In the genomic region with DNA sequence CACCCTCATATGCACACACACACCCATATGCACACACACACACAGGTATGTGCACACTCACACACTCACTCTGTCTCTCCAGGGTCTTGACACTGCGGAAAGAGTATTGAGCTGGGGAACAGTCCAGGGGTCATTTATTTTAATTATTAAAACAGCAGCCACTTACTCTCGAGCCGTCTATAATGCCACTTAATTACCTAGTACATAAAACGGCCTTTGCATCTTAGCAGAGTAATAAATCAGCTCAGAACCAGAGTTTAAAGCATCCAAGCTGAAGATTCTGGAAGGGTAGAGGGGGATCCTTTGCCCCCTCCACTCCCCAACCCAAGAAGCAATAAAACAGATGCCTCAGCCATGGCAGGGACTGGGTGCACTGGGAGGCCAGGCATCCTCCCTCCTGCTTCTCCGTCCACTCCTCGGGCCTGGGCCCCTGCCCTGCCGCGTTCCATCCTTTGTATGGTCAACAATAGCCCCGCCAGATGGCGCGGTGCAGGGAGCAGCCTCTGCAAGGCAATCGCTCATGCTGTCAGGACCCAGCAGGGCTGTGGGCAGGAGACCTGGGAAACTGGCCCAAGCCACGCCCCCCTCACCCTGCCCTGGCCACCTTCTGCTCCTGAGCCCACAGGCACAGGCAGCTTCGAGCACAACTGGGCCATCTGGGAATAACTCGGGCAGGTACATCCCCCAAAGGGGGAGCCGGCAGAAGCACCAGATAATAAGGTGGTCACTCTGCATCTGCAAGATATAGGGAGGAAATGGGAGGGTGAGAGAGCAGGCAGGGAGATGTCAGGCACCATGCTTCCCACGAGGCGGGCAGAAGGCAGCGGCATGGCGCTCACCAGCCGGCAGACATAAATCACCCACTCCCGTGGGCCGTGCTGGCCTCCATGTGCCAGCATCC, we compare ENCODE assay signal across 8 cellular contexts. TPM values are rescaled to one million over a fixed set of nuclear protein-coding genes. Genes with fewer than 3 reads are reported as not detected.
DNase-seq lines count a peak whose midpoint lies in the region; ATAC-seq and TF ChIP-seq lines count a peak whose summit lies in the region.

No MANE protein-coding gene starts in this region.

- H3K4me3 ChIP-seq in right lobe of liver (no peak overlapping the region), uterus (no peak overlapping the region)

- ATAC-seq in right lobe of liver: peak; percentile 51 to 80 (median 74)
- ATAC-seq in GM18907 (IDR thresholded peaks at IDR 0.05; ENCODE audit: unreplicated experiment): no peak
- ATAC-seq in GM21360 (IDR thresholded peaks at IDR 0.05; ENCODE audit: unreplicated experiment): no peak

- H3K4me1 ChIP-seq in right lobe of liver (peaks cover 0 to 78% (median 36%) of the 10 kb centered on the region in 4 donors), uterus (peaks cover 18 to 30% of the 10 kb centered on the region in 2 donors)

- intact Hi-C loops in right lobe of liver (cut with DNase I): no loop called here
- intact Hi-C loops in uterus (cut with DNase I; ENCODE audit: low total_unique reads): no loop called here

- peak; percentile 49 to 64 (median 56) for TF ChIP-seq CTCF in right lobe of liver (IDR thresholded peaks at IDR 0.05)
- peak; percentile 29 to 63 (median 46) for TF ChIP-seq CTCF in uterus (IDR thresholded peaks at IDR 0.05)

- WGBS in right lobe of liver (ENCODE audit: insufficient coverage, low coverage, low lambda C conversion rate, missing lambda C conversion rate): 44% methylated on average over 4 of the region's 23 CpGs

- peak; percentile 97 for DNase-seq in COLO668 (lab: John Stamatoyannopoulos, UW; ENCODE audit: unreplicated experiment)
- peak; percentile 57 for DNase-seq in NCI-H2227 treated with DMSO at 0.1 percent for 48 hours (lab: John Stamatoyannopoulos, UW)
- peak; percentile 79 for DNase-seq in cerebellum (ENCODE audit: low spot score)
- peak; percentile 91 to 95 (median 94) for DNase-seq in right lobe of liver
- peak; percentile 83 to 88 for DNase-seq in uterus
- no peak for DNase-seq in activated T-cell treated with anti-CD3 and anti-CD28 coated beads, Interleukin-2, amount 50 U/mL, for 48 hours

- H3K27ac ChIP-seq in right lobe of liver (peak overlapping the region in 1 of 3 donors; percentile 93), uterus (peak overlapping the region; percentile 75 to 85)

- H3K9me3 ChIP-seq in right lobe of liver: no peaks in the 10 kb centered on the region
- H3K9me3 ChIP-seq in uterus: no peaks in the 10 kb centered on the region

- TF ChIP-seq POLR2A in right lobe of liver (IDR thresholded peaks at IDR 0.05): no peak
- no peak for TF ChIP-seq POLR2A in uterus (IDR thresholded peaks at IDR 0.05)

- H3K36me3 ChIP-seq in right lobe of liver (no peaks in the 10 kb centered on the region), uterus (no peaks in the 10 kb centered on the region)

- H3K27me3 ChIP-seq in right lobe of liver: no peaks in the 10 kb centered on the region
- no peaks in the 10 kb centered on the region for H3K27me3 ChIP-seq in uterus

RNA-seq across cellular contexts. Expression of gene CCDC85C, which starts 40.9 kb away (rescaled TPM):
- 11.3 TPM for total RNA-seq in cerebellum
- total RNA-seq in right lobe of liver: 10 to 100 TPM; 13.6 to 32.8 (median 21.8) TPM
- total RNA-seq in uterus: 10 to 100 TPM in 2 of 4 donors, 1 to 10 TPM in 1, under 1 TPM in 1; 0.88 to 56.3 (median 13.6) TPM

Comparison
In these comparisons a context has a peak if more than half of its experiments do, and no peak if none do; other contexts are left out.
1. DNase-seq: peak in COLO668 (single experiment), NCI-H2227 treated with DMSO at 0.1 percent for 48 hours (single experiment), cerebellum (single experiment), right lobe of liver (3 of 3) and uterus (2 of 2); none in activated T-cell treated with anti-CD3 and anti-CD28 coated beads, Interleukin-2, amount 50 U/mL, for 48 hours (0 of 2).
2. ATAC-seq: peak in right lobe of liver (4 of 4); none in GM18907 (single experiment) and GM21360 (single experiment).